Comparison of ENCODE assay signal across 24 cellular contexts in genomic region chr10:45407542-45407941, GRCh38. TPM values are rescaled to one million over a fixed set of nuclear protein-coding genes. Genes with fewer than 3 reads are reported as not detected.
DNase-seq lines count a peak whose midpoint lies in the region; ATAC-seq and TF ChIP-seq lines count a peak whose summit lies in the region.
"Had no signal": no experiment of that assay in that cellular context is flagged by ENCODE, and none has a peak within 500 bp of the region (broad histone marks: within the 10 kb centered on the region; RNA-seq: fewer than 3 reads in every experiment).

No MANE protein-coding gene starts in this region.

- H3K4me1 Mint-ChIP-seq in activated B cell treated with CpG ODN at 0.5 μM for 24 hours, result peaks cover 53% of the 10 kb centered on the region
- H3K4me1 Mint-ChIP-seq: CD4-positive, CD25-positive, alpha-beta regulatory T cell had no signal

- ATAC-seq in activated B cell treated with CpG ODN at 0.5 μM for 24 hours (ENCODE audit: low read depth) (no peak), HG02610 (IDR thresholded peaks at IDR 0.05; ENCODE audit: unreplicated experiment) (no peak), GM18861 (IDR thresholded peaks at IDR 0.05; ENCODE audit: unreplicated experiment) (no peak), HG03354 (IDR thresholded peaks at IDR 0.05; ENCODE audit: poor library complexity, severe bottlenecking, unreplicated experiment) (no peak)

- intact Hi-C loops in activated B cell treated with CpG ODN at 0.5 μM for 24 hours (cut with micrococcal nuclease), result no loop called here

- DNase-seq in NCI-H526 (lab: John Stamatoyannopoulos, UW), result peak; percentile 24 to 54
- DNase-seq in activated B cell treated with CpG ODN at 0.5 μM for 24 hours, result no peak
- DNase-seq in activated CD4-positive, alpha-beta T cell treated with anti-CD3 and anti-CD28 coated beads, Interleukin-2, amount 50 U/mL, for 4 hours, result no peak
- DNase-seq: 8988T; ACHN; Caco-2; CD4-positive, CD25-positive, alpha-beta regulatory T cell; H9; HFFc6; IMR-90; NCI-H1048; NCI-H1417; NCI-H1694; NCI-H2029 treated with DMSO at 0.1 percent for 48 hours; NCI-H446 treated with DMSO at 0.1 percent for 48 hours; NCI-H69; Peyer's patch; SHP77 treated with DMSO at 0.1 percent for 48 hours had no signal

- H4K20me1 ChIP-seq in BLaER1 treated with 17β-estradiol and CSF1 and Interleukin-3, amounts not matched to agents 10 nM and 100 nM, result peaks cover 0 to 12% (median 0%) of the 10 kb centered on the region in 11 experiments; a peak in 4 of 22 replicates

- peaks cover 16 to 93% (median 75%) of the 10 kb centered on the region in 11 experiments for H3K36me3 ChIP-seq in BLaER1 treated with 17β-estradiol and CSF1 and Interleukin-3, amounts not matched to agents 10 nM and 100 nM
- no peaks in the 10 kb centered on the region for H3K36me3 ChIP-seq in iPS-20b (ENCODE audit: insufficient read depth, low read depth, low read length)
- H3K36me3 ChIP-seq: Peyer's patch had no signal

- peaks cover 26 to 98% (median 67%) of the 10 kb centered on the region in 10 experiments for H3K4me1 ChIP-seq in BLaER1 treated with 17β-estradiol and CSF1 and Interleukin-3, amounts not matched to agents 10 nM and 100 nM
- peaks cover 30% of the 10 kb centered on the region; the same call in 1 of the 2 replicates for H3K4me1 ChIP-seq in iPS-20b (ENCODE audit: insufficient read depth, low read length)
- H3K4me1 ChIP-seq: Peyer's patch had no signal

- no peaks in the 10 kb centered on the region for H3K27me3 Mint-ChIP-seq in activated B cell treated with CpG ODN at 0.5 μM for 24 hours

- H3K27me3 ChIP-seq in BLaER1 treated with 17β-estradiol and CSF1 and Interleukin-3, amounts not matched to agents 10 nM and 100 nM, result no peaks in the 10 kb centered on the region
- H3K27me3 ChIP-seq in iPS-20b (ENCODE audit: insufficient read depth, low read length), result no peaks in the 10 kb centered on the region
- H3K27me3 ChIP-seq: Peyer's patch had no signal

- no peaks in the 10 kb centered on the region for H3K9me3 Mint-ChIP-seq in activated B cell treated with CpG ODN at 0.5 μM for 24 hours
- H3K9me3 Mint-ChIP-seq: HFFc6 had no signal

- H3K36me3 Mint-ChIP-seq in activated B cell treated with CpG ODN at 0.5 μM for 24 hours (ENCODE audit: low read depth), result peaks cover 81% of the 10 kb centered on the region
- H3K36me3 Mint-ChIP-seq: CD4-positive, CD25-positive, alpha-beta regulatory T cell had no signal

- no peak for TF ChIP-seq CTCF in activated B cell treated with CpG ODN at 0.5 μM for 24 hours (IDR thresholded peaks at IDR 0.05)

- peak overlapping the region; percentile 38 for H3K27ac Mint-ChIP-seq in activated B cell treated with CpG ODN at 0.5 μM for 24 hours
- H3K27ac Mint-ChIP-seq: CD4-positive, CD25-positive, alpha-beta regulatory T cell; HFFc6 had no signal

- no peak overlapping the region for H3K27ac ChIP-seq in BLaER1 treated with 17β-estradiol and CSF1 and Interleukin-3, amounts not matched to agents 10 nM and 100 nM
- H3K27ac ChIP-seq in iPS-20b (ENCODE audit: low read length), result no peak overlapping the region
- H3K27ac ChIP-seq: Peyer's patch, SK-N-MC had no signal

- peaks cover 0 to 34% (median 13%) of the 10 kb centered on the region in 11 experiments; a peak in 15 of 22 replicates for H3K9me3 ChIP-seq in BLaER1 treated with 17β-estradiol and CSF1 and Interleukin-3, amounts not matched to agents 10 nM and 100 nM (replicated peaks in 1 of 11)
- no peaks in the 10 kb centered on the region for H3K9me3 ChIP-seq in iPS-20b (ENCODE audit: insufficient read depth, low read depth, low read length)
- H3K9me3 ChIP-seq: Caco-2, Peyer's patch had no signal

- no peak overlapping the region for H3K4me3 ChIP-seq in BLaER1 treated with 17β-estradiol and CSF1 and Interleukin-3, amounts not matched to agents 10 nM and 100 nM
- peak overlapping the region; percentile 13; the same call in 1 of the 2 replicates for H3K4me3 ChIP-seq in iPS-20b (ENCODE audit: low read length)
- H3K4me3 ChIP-seq: Peyer's patch, SK-N-MC had no signal

- H3K4me3 Mint-ChIP-seq in activated B cell treated with CpG ODN at 0.5 μM for 24 hours, result no peak overlapping the region
- H3K4me3 Mint-ChIP-seq: CD4-positive, CD25-positive, alpha-beta regulatory T cell; H9; HFFc6 had no signal

- H3K9ac ChIP-seq in BLaER1 treated with 17β-estradiol and CSF1 and Interleukin-3, amounts not matched to agents 10 nM and 100 nM, result no peak overlapping the region
- no peak overlapping the region for H3K9ac ChIP-seq in iPS-20b (ENCODE audit: low read depth, low read length)

- peak overlapping the region in 6 of 11 experiments; percentile 23 to 95 (median 77); a peak in 10 of 22 replicates for H3K4me2 ChIP-seq in BLaER1 treated with 17β-estradiol and CSF1 and Interleukin-3, amounts not matched to agents 10 nM and 100 nM

- CTCF ChIA-PET in activated B cell treated with CpG ODN at 0.5 μM for 24 hours (lab: Charles Lee), result no interaction called here

- POLR2A ChIA-PET in activated B cell treated with CpG ODN at 0.5 μM for 24 hours (lab: Charles Lee), result interaction anchor here (0.5 kb wide), 1 partner anchor 84 kb away, joined by 4 read pairs; no protein-coding TSS in a partner anchor

RNA-seq across cellular contexts. Expression of gene ALOX5, which starts 33.5 kb away (rescaled TPM):
- total RNA-seq in activated B cell treated with CpG ODN at 0.5 μM for 24 hours, result 153 and 181 TPM in 2 replicates
- total RNA-seq: Caco-2, HFFc6, IMR-90 had no signal

Comparison
In these comparisons a context has a peak if more than half of its experiments do, and no peak if none do; other contexts are left out.
1. DNase-seq: peak in NCI-H526 (2 of 2); none in activated B cell treated with CpG ODN at 0.5 μM for 24 hours (single experiment) and activated CD4-positive, alpha-beta T cell treated with anti-CD3 and anti-CD28 coated beads, Interleukin-2, amount 50 U/mL, for 4 hours (0 of 2).